26 cellular contexts compared by ENCODE assay signal in genomic region chr11:1924121-1924520, GRCh38. TPM values are rescaled to one million over a fixed set of nuclear protein-coding genes. Genes with fewer than 3 reads are reported as not detected.
A peak's percentile ranks its signal among the peaks of the same experiment; 100 is the strongest.
DNase-seq lines count a peak whose midpoint lies in the region; ATAC-seq and TF ChIP-seq lines count a peak whose summit lies in the region.
"Had no signal": no experiment of that assay in that cellular context is flagged by ENCODE, and none has a peak within 500 bp of the region (broad histone marks: within the 10 kb centered on the region; RNA-seq: fewer than 3 reads in every experiment).

No MANE protein-coding gene starts in this region.

- H3K27ac Mint-ChIP-seq in natural killer cell = no peak overlapping the region
- H3K27ac Mint-ChIP-seq in natural killer cell treated with Interleukin-12 subunit alpha and Interleukin-12 subunit beta and Interleukin-15 and Interleukin-18, amount 100 ng/mL, for 72 hours = no peak overlapping the region
- H3K27ac Mint-ChIP-seq in stimulated activated naive CD8-positive, alpha-beta T cell treated with anti-CD3 and anti-CD28 coated beads, Interleukin-15, amount 100 ng/mL, for 72 hours = no peak overlapping the region
- H3K27ac Mint-ChIP-seq: activated naive CD4-positive, alpha-beta T cell treated with anti-CD3 and anti-CD28 coated beads, Interleukin-2, amount 10 ng/mL, durations not matched to agents 7 days and 5 days; GM23338 had no signal

- in situ Hi-C loops in brain microvascular endothelial cell (cut with HindIII; ENCODE audit: low pct_ligation_motif_present, low sequenced_read_pairs) = no loop called here

- peak overlapping the region; percentile 34 for H3K9ac ChIP-seq in neuronal stem cell (ENCODE audit: low read depth, low read length, poor library complexity)
- H3K9ac ChIP-seq: neural progenitor cell had no signal

- no peaks in the 10 kb centered on the region for H3K79me1 ChIP-seq in neuronal stem cell (ENCODE audit: low read depth, low read length)

- TF ChIP-seq CTCF in natural killer cell (IDR thresholded peaks at IDR 0.05) (no peak), brain microvascular endothelial cell (IDR thresholded peaks at IDR 0.05; ENCODE audit: low read depth, low read length, missing control alignments) (no peak)

- peaks cover 11 to 16% of the 10 kb centered on the region in 2 donors for H3K4me1 ChIP-seq in neuronal stem cell (ENCODE audit: control insufficient read depth in 2 of 2, insufficient read depth in 1 of 2, low read depth in 1 of 2, low read length in 2 of 2)

- H2AFZ ChIP-seq in neuronal stem cell (ENCODE audit: low read length) = no peak overlapping the region
- H2AFZ ChIP-seq: GM23338, neural progenitor cell had no signal

- H3K4me2 ChIP-seq in neuronal stem cell (ENCODE audit: insufficient read depth, low read length, poor library complexity, severe bottlenecking) = no peak overlapping the region
- H3K4me2 ChIP-seq: GM23338, neural progenitor cell had no signal

- H3K4me3 ChIP-seq in neuronal stem cell (ENCODE audit: low read length in 2 of 2) = no peak overlapping the region
- H3K4me3 ChIP-seq in brain microvascular endothelial cell (ENCODE audit: low read depth, low read length) = no peak overlapping the region
- H3K4me3 ChIP-seq: GM23338, mucosa of descending colon, neural progenitor cell, stomach had no signal

- H3K36me3 ChIP-seq in neuronal stem cell (replicated peaks in 1 of 2; ENCODE audit: control insufficient read depth in 2 of 2, insufficient read depth in 2 of 2, low read length in 2 of 2) (no peaks in the 10 kb centered on the region), brain microvascular endothelial cell (replicated peaks) (no peaks in the 10 kb centered on the region)
- H3K36me3 ChIP-seq: neural progenitor cell, stomach had no signal

- H2BK120ac ChIP-seq in neuronal stem cell (ENCODE audit: low read depth, low read length) = no peak overlapping the region

- DNase-seq in natural killer cell (peak; percentile 4), left ventricle myocardium superior (peak; percentile 23), neuronal stem cell (ENCODE audit: low spot score) (no peak), brain microvascular endothelial cell (no peak)
- no peak for DNase-seq in natural killer cell treated with Interleukin-12 subunit alpha and Interleukin-12 subunit beta and Interleukin-15 and Interleukin-18, amount 100 ng/mL, for 72 hours (ENCODE audit: low spot score)
- no peak for DNase-seq in stimulated activated naive CD8-positive, alpha-beta T cell treated with anti-CD3 and anti-CD28 coated beads, Interleukin-15, amount 100 ng/mL, for 72 hours
- no peak for DNase-seq in activated CD8-positive, alpha-beta memory T cell treated with anti-CD3 and anti-CD28 coated beads for 24 hours
- DNase-seq: activated T-cell treated with anti-CD3 and anti-CD28 coated beads, Interleukin-2, amount 50 U/mL, for 48 hours; anterior cingulate cortex; C1 segment of cervical spinal cord; Calu3; foreskin fibroblast; left colon; NCI-H1105; NCI-H2081 treated with DMSO at 0.1 percent for 48 hours; SHP77 treated with DMSO at 0.1 percent for 48 hours; stimulated activated CD4-positive, alpha-beta T cell treated with anti-CD3 and anti-CD28 coated beads, Interleukin-12 subunit alpha, Interleukin-12 subunit beta, amount 100 ng/mL, for 4 hours; stomach; trophoblast cell had no signal

- H3K23ac ChIP-seq in neuronal stem cell (ENCODE audit: low read depth, low read length, poor library complexity) = no peak overlapping the region

- H2AK5ac ChIP-seq in neuronal stem cell (ENCODE audit: low read depth, low read length) = peak overlapping the region; percentile 11

- H3K36me3 Mint-ChIP-seq in natural killer cell = no peaks in the 10 kb centered on the region
- no peaks in the 10 kb centered on the region for H3K36me3 Mint-ChIP-seq in natural killer cell treated with Interleukin-12 subunit alpha and Interleukin-12 subunit beta and Interleukin-15 and Interleukin-18, amount 100 ng/mL, for 72 hours
- H3K36me3 Mint-ChIP-seq: activated naive CD4-positive, alpha-beta T cell treated with anti-CD3 and anti-CD28 coated beads, Interleukin-2, amount 10 ng/mL, durations not matched to agents 7 days and 5 days; neural progenitor cell had no signal

- H4K91ac ChIP-seq in neuronal stem cell (ENCODE audit: low read depth, low read length, poor library complexity) = no peak overlapping the region

- no peaks in the 10 kb centered on the region for H3K9me3 Mint-ChIP-seq in natural killer cell
- no peaks in the 10 kb centered on the region for H3K9me3 Mint-ChIP-seq in natural killer cell treated with Interleukin-12 subunit alpha and Interleukin-12 subunit beta and Interleukin-15 and Interleukin-18, amount 100 ng/mL, for 72 hours
- no peaks in the 10 kb centered on the region for H3K9me3 Mint-ChIP-seq in stimulated activated naive CD8-positive, alpha-beta T cell treated with anti-CD3 and anti-CD28 coated beads, Interleukin-15, amount 100 ng/mL, for 72 hours
- H3K9me3 Mint-ChIP-seq: activated naive CD4-positive, alpha-beta T cell treated with anti-CD3 and anti-CD28 coated beads, Interleukin-2, amount 10 ng/mL, durations not matched to agents 7 days and 5 days; GM23338; neural progenitor cell had no signal

- peak overlapping the region; percentile 42 for H3K18ac ChIP-seq in neuronal stem cell (ENCODE audit: low read length)

- H3K4me3 Mint-ChIP-seq in natural killer cell = no peak overlapping the region
- H3K4me3 Mint-ChIP-seq in natural killer cell treated with Interleukin-12 subunit alpha and Interleukin-12 subunit beta and Interleukin-15 and Interleukin-18, amount 100 ng/mL, for 72 hours = no peak overlapping the region
- H3K4me3 Mint-ChIP-seq in stimulated activated naive CD8-positive, alpha-beta T cell treated with anti-CD3 and anti-CD28 coated beads, Interleukin-15, amount 100 ng/mL, for 72 hours = no peak overlapping the region
- H3K4me3 Mint-ChIP-seq: activated naive CD4-positive, alpha-beta T cell treated with anti-CD3 and anti-CD28 coated beads, Interleukin-2, amount 10 ng/mL, durations not matched to agents 7 days and 5 days; GM23338; neural progenitor cell had no signal

- H3K27me3 ChIP-seq in neuronal stem cell (ENCODE audit: control insufficient read depth in 3 of 3, insufficient read depth in 3 of 3, low read depth in 1 of 3, low read length in 3 of 3) (peaks cover 0 to 4% (median 0%) of the 10 kb centered on the region in 3 experiments), brain microvascular endothelial cell (replicated peaks) (no peaks in the 10 kb centered on the region)
- H3K27me3 ChIP-seq: neural progenitor cell had no signal

- H3K27ac ChIP-seq in neuronal stem cell (replicated peaks; ENCODE audit: low read length) (no peak overlapping the region), brain microvascular endothelial cell (no peak overlapping the region)
- H3K27ac ChIP-seq: neural progenitor cell, stomach had no signal

- no peak overlapping the region for H3K4ac ChIP-seq in neuronal stem cell (ENCODE audit: low read length)

- H2BK12ac ChIP-seq in neuronal stem cell (ENCODE audit: low read length) = no peak overlapping the region

- H3K27me3 Mint-ChIP-seq in natural killer cell (ENCODE audit: low read depth in 2 of 2) = peaks cover 0 to 12% of the 10 kb centered on the region in 2 donors
- peaks cover 8 to 11% of the 10 kb centered on the region in 2 donors for H3K27me3 Mint-ChIP-seq in natural killer cell treated with Interleukin-12 subunit alpha and Interleukin-12 subunit beta and Interleukin-15 and Interleukin-18, amount 100 ng/mL, for 72 hours
- H3K27me3 Mint-ChIP-seq in stimulated activated naive CD8-positive, alpha-beta T cell treated with anti-CD3 and anti-CD28 coated beads, Interleukin-15, amount 100 ng/mL, for 72 hours = peaks cover 7% of the 10 kb centered on the region

- WGBS in neuronal stem cell (ENCODE audit: extremely low coverage in 2 of 2, insufficient read length in 2 of 2, insufficient replicate concordance in 1 of 2), 2 donors = no CpG with 5 or more reads among the region's 15 CpGs

- H4K8ac ChIP-seq in neuronal stem cell (ENCODE audit: low read depth, low read length) = no peak overlapping the region

- intact Hi-C loops in natural killer cell (cut with micrococcal nuclease) (loop anchor here (5.0 kb wide), 1 partner anchor 293 kb away; no protein-coding TSS in a partner anchor), left ventricle myocardium superior (cut with micrococcal nuclease) (no loop called here)

- no peaks in the 10 kb centered on the region for H3K9me3 ChIP-seq in neuronal stem cell (replicated peaks in 1 of 2; ENCODE audit: control insufficient read depth in 2 of 2, insufficient read depth in 1 of 2, low read depth in 1 of 2, low read length in 2 of 2)
- H3K9me3 ChIP-seq: mucosa of descending colon, stomach had no signal

- H3K14ac ChIP-seq in neuronal stem cell (ENCODE audit: low read length) = no peak overlapping the region

- H2BK15ac ChIP-seq in neuronal stem cell (ENCODE audit: low read length) = no peak overlapping the region

- H3K4me1 Mint-ChIP-seq in natural killer cell = peaks cover 5 to 28% of the 10 kb centered on the region in 2 donors
- peaks cover 0 to 7% of the 10 kb centered on the region in 2 donors for H3K4me1 Mint-ChIP-seq in natural killer cell treated with Interleukin-12 subunit alpha and Interleukin-12 subunit beta and Interleukin-15 and Interleukin-18, amount 100 ng/mL, for 72 hours (ENCODE audit: low read depth in 2 of 2)
- H3K4me1 Mint-ChIP-seq in stimulated activated naive CD8-positive, alpha-beta T cell treated with anti-CD3 and anti-CD28 coated beads, Interleukin-15, amount 100 ng/mL, for 72 hours = peaks cover 15% of the 10 kb centered on the region
- H3K4me1 Mint-ChIP-seq: GM23338 had no signal

- H2BK5ac ChIP-seq in neuronal stem cell (ENCODE audit: low read length) = no peak overlapping the region

- no peak for ATAC-seq in natural killer cell
- no peak for ATAC-seq in natural killer cell treated with Interleukin-12 subunit alpha and Interleukin-12 subunit beta and Interleukin-15 and Interleukin-18, amount 100 ng/mL, for 72 hours
- no peak for ATAC-seq in left ventricle myocardium superior
- no peak for ATAC-seq in stimulated activated naive CD8-positive, alpha-beta T cell treated with anti-CD3 and anti-CD28 coated beads, Interleukin-15, amount 100 ng/mL, for 72 hours
- ATAC-seq: GM23338, left colon, mucosa of descending colon had no signal

RNA-seq across cellular contexts. Expression of gene TNNT3, which starts 4.6 kb away (rescaled TPM):
- total RNA-seq in natural killer cell (10 to 100 TPM; 15.8 to 27.9 (median 26.2) TPM), left ventricle myocardium superior (46.1 TPM)
- total RNA-seq in natural killer cell treated with Interleukin-12 subunit alpha and Interleukin-12 subunit beta and Interleukin-15 and Interleukin-18, amount 100 ng/mL, for 72 hours = under 1 TPM in 1 of 2 donors, not detected in 1; 0.33 TPM
- polyA plus RNA-seq in neuronal stem cell (2013, experiment 1 of 2) = 0.49 TPM
- polyA plus RNA-seq in neuronal stem cell (2013, experiment 2 of 2) = 0.32 TPM
- total RNA-seq: Calu3, epithelial cell of proximal tubule, GM23338 had no signal
- polyA plus RNA-seq: AG04450, GM23338 had no signal

RNA-seq across cellular contexts. Expression of gene MRPL23, which starts 23.0 kb away (rescaled TPM):
- total RNA-seq in natural killer cell (10 to 100 TPM; 31.2 to 35.4 (median 32.8) TPM), left ventricle myocardium superior (102 TPM)
- 10 to 100 TPM; 81.3 to 89.7 TPM for total RNA-seq in natural killer cell treated with Interleukin-12 subunit alpha and Interleukin-12 subunit beta and Interleukin-15 and Interleukin-18, amount 100 ng/mL, for 72 hours
- polyA plus RNA-seq in neuronal stem cell (2013, experiment 1 of 2) = 89.1 TPM
- 89.3 TPM for polyA plus RNA-seq in neuronal stem cell (2013, experiment 2 of 2)

RNA-seq across cellular contexts. Expression of gene PRR33, which starts 32.4 kb away (rescaled TPM):
- under 1 TPM in 2 of 3 donors, not detected in 1; 0.14 to 0.32 TPM for total RNA-seq in natural killer cell
- total RNA-seq in natural killer cell treated with Interleukin-12 subunit alpha and Interleukin-12 subunit beta and Interleukin-15 and Interleukin-18, amount 100 ng/mL, for 72 hours = not detected
- total RNA-seq in left ventricle myocardium superior = 4.4 TPM
- not detected for polyA plus RNA-seq in neuronal stem cell (2013, experiment 1 of 2)
- polyA plus RNA-seq in neuronal stem cell (2013, experiment 2 of 2) = not detected
- total RNA-seq: Calu3, epithelial cell of proximal tubule, GM23338, left colon, mucosa of descending colon, OCI-LY7, stomach had no signal
- polyA plus RNA-seq: AG04450, GM23338 had no signal

Comparison
In these comparisons a context has a peak if more than half of its experiments do, and no peak if none do; other contexts are left out.
1. DNase-seq: peak in natural killer cell (single experiment) and left ventricle myocardium superior (single experiment); none in natural killer cell treated with Interleukin-12 subunit alpha and Interleukin-12 subunit beta and Interleukin-15 and Interleukin-18, amount 100 ng/mL, for 72 hours (single experiment), neuronal stem cell (single experiment), stimulated activated naive CD8-positive, alpha-beta T cell treated with anti-CD3 and anti-CD28 coated beads, Interleukin-15, amount 100 ng/mL, for 72 hours (0 of 2), activated CD8-positive, alpha-beta memory T cell treated with anti-CD3 and anti-CD28 coated beads for 24 hours (single experiment) and brain microvascular endothelial cell (single experiment).
2. RNA of gene TNNT3, which starts 4.6 kb away (total RNA-seq): 46.1 TPM in left ventricle myocardium superior (single experiment) and 15.8 to 27.9 TPM in natural killer cell; 0.33 TPM in natural killer cell treated with Interleukin-12 subunit alpha and Interleukin-12 subunit beta and Interleukin-15 and Interleukin-18, amount 100 ng/mL, for 72 hours; every median in the first group is over 10 times any median in the second.